ENCODE assay signal across 12 cellular contexts in genomic region chr1:15678578-15678977, GRCh38. TPM values are rescaled to one million over a fixed set of nuclear protein-coding genes. Genes with fewer than 3 reads are reported as not detected.
DNase-seq lines count a peak whose midpoint lies in the region; ATAC-seq and TF ChIP-seq lines count a peak whose summit lies in the region.
"Had no signal": no experiment of that assay in that cellular context is flagged by ENCODE, and none has a peak within 500 bp of the region (broad histone marks: within the 10 kb centered on the region; RNA-seq: fewer than 3 reads in every experiment).

No MANE protein-coding gene starts in this region.

- peaks cover 34% of the 10 kb centered on the region for H3K4me1 Mint-ChIP-seq in MCF 10A (ENCODE audit: insufficient read depth, unreplicated experiment)

- no peaks in the 10 kb centered on the region for H3K27me3 ChIP-seq in breast epithelium
- H3K27me3 ChIP-seq in PC-9 (ENCODE audit: insufficient read depth, low read depth), result no peaks in the 10 kb centered on the region
- H3K27me3 ChIP-seq in fibroblast of lung (ENCODE audit: control insufficient read depth, insufficient read depth, low read length), result no peaks in the 10 kb centered on the region
- H3K27me3 ChIP-seq: adrenal gland had no signal

- no peaks in the 10 kb centered on the region for H3K9me3 ChIP-seq in breast epithelium
- H3K9me3 ChIP-seq in PC-9 (ENCODE audit: insufficient read depth, low read depth), result no peaks in the 10 kb centered on the region
- H3K9me3 ChIP-seq in fibroblast of lung (ENCODE audit: control insufficient read depth, insufficient read depth, low read depth, low read length), result no peaks in the 10 kb centered on the region
- H3K9me3 ChIP-seq: adrenal gland had no signal

- TF ChIP-seq CTCF in MCF 10A (IDR thresholded peaks at IDR 0.05; ENCODE audit: unreplicated experiment), result no peak
- TF ChIP-seq CTCF in breast epithelium (IDR thresholded peaks at IDR 0.05), result no peak
- TF ChIP-seq CTCF in PC-9 (conservative IDR thresholded peaks at IDR 0.05), result no peak
- no peak for TF ChIP-seq CTCF in fibroblast of lung (conservative IDR thresholded peaks at IDR 0.05 in 1 of 2, IDR thresholded peaks at IDR 0.05 in 1 of 2; ENCODE audit: low read depth in 1 of 2, low read length in 2 of 2)

- H2AFZ ChIP-seq in PC-9 (no peak overlapping the region), fibroblast of lung (ENCODE audit: low read length) (no peak overlapping the region)

- no peak overlapping the region for H3K9ac ChIP-seq in fibroblast of lung (ENCODE audit: insufficient read depth, low read length)
- H3K9ac ChIP-seq: KMS-11 had no signal

- CTCF ChIA-PET in MCF 10A (lab: Yijun Ruan, JAX), result interaction anchor here (0.6 to 2.5 kb wide), 2 partner anchors 25 to 44 kb away, joined by 4 to 7 read pairs; no protein-coding TSS in a partner anchor
- CTCF ChIA-PET in PC-9 (lab: Charles Lee), result no interaction called here

- H3K79me2 ChIP-seq in PC-9 (ENCODE audit: low read depth) (no peaks in the 10 kb centered on the region; the same call in 1 of the 2 replicates), fibroblast of lung (ENCODE audit: control insufficient read depth, insufficient read depth, low read length) (no peaks in the 10 kb centered on the region)

- H3K36me3 Mint-ChIP-seq in MCF 10A (ENCODE audit: insufficient read depth, unreplicated experiment), result no peaks in the 10 kb centered on the region
- H3K36me3 Mint-ChIP-seq: T-cell had no signal

- H3K9me3 Mint-ChIP-seq in MCF 10A (ENCODE audit: unreplicated experiment), result no peaks in the 10 kb centered on the region
- H3K9me3 Mint-ChIP-seq: T-cell had no signal

- H3K4me1 ChIP-seq in breast epithelium (peaks cover 0 to 3% of the 10 kb centered on the region in 2 donors), PC-9 (replicated peaks; ENCODE audit: insufficient read depth) (peaks cover 50% of the 10 kb centered on the region), fibroblast of lung (ENCODE audit: control insufficient read depth, extremely low read depth, insufficient read depth, low read length) (peaks cover 14% of the 10 kb centered on the region)

- TF ChIP-seq POLR2A in breast epithelium (IDR thresholded peaks at IDR 0.05), result no peak

- no TSS peak for BruUV-seq in MCF 10A (replicated peaks; lab: Mats Ljungman, UMichigan)
- no TSS peak for BruUV-seq in PC-9 (replicated peaks; lab: Mats Ljungman, UMichigan)

- peak; percentile 51 for DNase-seq in MCF 10A (ENCODE audit: unreplicated experiment)
- DNase-seq in breast epithelium (ENCODE audit: low spot score in 2 of 2), result no peak
- DNase-seq in PC-9, result peak; percentile 67 to 84
- DNase-seq in fibroblast of lung (ENCODE audit: low read depth in 2 of 2), result peak; percentile 41 to 89
- no peak for DNase-seq in anterior cingulate cortex (lab: John Stamatoyannopoulos, UW)
- DNase-seq: stimulated activated CD4-positive, alpha-beta T cell treated with anti-CD3 and anti-CD28 coated beads, Interleukin-4, amount 100 ng/mL, for 4 hours; T-cell had no signal

- H3K4me2 ChIP-seq in PC-9, result no peak overlapping the region
- H3K4me2 ChIP-seq in fibroblast of lung (ENCODE audit: extremely low read depth, insufficient read depth, low read length), result no peak overlapping the region
- H3K4me2 ChIP-seq: KMS-11 had no signal

- H3K36me3 ChIP-seq in breast epithelium (no peaks in the 10 kb centered on the region), PC-9 (ENCODE audit: low read depth) (no peaks in the 10 kb centered on the region), fibroblast of lung (ENCODE audit: control insufficient read depth, insufficient read depth, low read length) (no peaks in the 10 kb centered on the region)
- H3K36me3 ChIP-seq: adrenal gland had no signal

- no peaks in the 10 kb centered on the region for H4K20me1 ChIP-seq in PC-9 (ENCODE audit: insufficient read depth)
- no peaks in the 10 kb centered on the region for H4K20me1 ChIP-seq in fibroblast of lung (ENCODE audit: control insufficient read depth, extremely low read depth, insufficient read depth, low read length)

- intact Hi-C loops in MCF 10A (cut with micrococcal nuclease), result no loop called here
- intact Hi-C loops in breast epithelium (cut with DNase I; ENCODE audit: low total_unique reads), result no loop called here
- intact Hi-C loops in PC-9 (cut with micrococcal nuclease; ENCODE audit: unreplicated experiment), result no loop called here

- H3K27ac ChIP-seq in breast epithelium (no peak overlapping the region), PC-9 (peak overlapping the region; percentile 49), fibroblast of lung (ENCODE audit: insufficient read depth, low read length) (no peak overlapping the region)
- H3K27ac ChIP-seq: adrenal gland, KMS-11 had no signal

- H3K27me3 Mint-ChIP-seq in MCF 10A (ENCODE audit: insufficient read depth, unreplicated experiment), result no peaks in the 10 kb centered on the region
- H3K27me3 Mint-ChIP-seq: T-cell had no signal

- POLR2A ChIA-PET in MCF 10A (lab: Yijun Ruan, JAX), result interaction anchor here (0.7 to 5.5 kb wide), 6 partner anchors 11 to 397 kb away, joined by 3 to 78 read pairs (median 4); partner anchors contain the start of gene DDI2
- POLR2A ChIA-PET in PC-9 (lab: Charles Lee; ENCODE audit: unreplicated experiment), result interaction anchor here (0.6 to 1.0 kb wide), 2 partner anchors 21 to 152 kb away, joined by 4 to 9 read pairs; partner anchors contain the start of gene DNAJC16

- no peaks in the 10 kb centered on the region for H3K9me2 ChIP-seq in PC-9 (ENCODE audit: insufficient read depth)

- H3K27ac Mint-ChIP-seq in MCF 10A (ENCODE audit: low read depth, unreplicated experiment), result no peak overlapping the region
- H3K27ac Mint-ChIP-seq: T-cell had no signal

- H3K4me3 ChIP-seq in breast epithelium (no peak overlapping the region), PC-9 (no peak overlapping the region), fibroblast of lung (replicated peaks in 1 of 4; ENCODE audit: control extremely low read depth in 1 of 4, insufficient read depth in 1 of 4, low read depth in 3 of 4, low read length in 4 of 4) (no peak overlapping the region)
- H3K4me3 ChIP-seq: adrenal gland had no signal

- H3F3A ChIP-seq in PC-9 (ENCODE audit: insufficient read depth, low read depth), result peaks cover 42% of the 10 kb centered on the region

- H3K4me3 Mint-ChIP-seq in MCF 10A (ENCODE audit: unreplicated experiment), result no peak overlapping the region
- H3K4me3 Mint-ChIP-seq: T-cell had no signal

- ATAC-seq in HG02610 (IDR thresholded peaks at IDR 0.05; ENCODE audit: unreplicated experiment) (no peak), GM18498 (IDR thresholded peaks at IDR 0.05; ENCODE audit: unreplicated experiment) (no peak), HG03571 (IDR thresholded peaks at IDR 0.05; ENCODE audit: unreplicated experiment) (no peak)
- ATAC-seq: T-cell had no signal

RNA-seq across cellular contexts. Expression of gene PLEKHM2, which starts 5.5 kb away (rescaled TPM):
- total RNA-seq in MCF 10A (2022), result 51.5 and 65.8 TPM in 2 replicates
- total RNA-seq in breast epithelium, result 10 to 100 TPM; 29.7 to 56.5 (median 41.6) TPM
- total RNA-seq in PC-9 (2021), result 45.9 and 51.8 TPM in 2 replicates
- 79.4 and 94.6 TPM in 2 replicates for total RNA-seq in fibroblast of lung
- 27.3 and 32.3 TPM in 2 replicates for polyA plus RNA-seq in fibroblast of lung
- polyA plus RNA-seq in fibroblast of lung (2012), result 48.2 and 54.5 TPM in 2 replicates
- polyA minus RNA-seq in fibroblast of lung (ENCODE audit: low replicate concordance), result 142 and 147 TPM in 2 replicates

RNA-seq across cellular contexts. Expression of gene SLC25A34, which starts 57.5 kb away (rescaled TPM):
- total RNA-seq in MCF 10A (2022) (0.79 and 1.3 TPM in 2 replicates), breast epithelium (1 to 10 TPM; 1.0 to 1.8 (median 1.3) TPM), PC-9 (2021) (1.4 and 1.7 TPM in 2 replicates), fibroblast of lung (0.77 and 0.83 TPM in 2 replicates)
- polyA plus RNA-seq in fibroblast of lung, result 0.23 and 0.35 TPM in 2 replicates
- polyA plus RNA-seq in fibroblast of lung (2012), result 0.21 and 0.22 TPM in 2 replicates
- 0.11 TPM in 1 of 2 replicates, not detected in the other for polyA minus RNA-seq in fibroblast of lung (ENCODE audit: low replicate concordance)

Comparison
In these comparisons a context has a peak if more than half of its experiments do, and no peak if none do; other contexts are left out.
1. DNase-seq: peak in MCF 10A (single experiment), PC-9 (2 of 2) and fibroblast of lung (2 of 2); none in breast epithelium (0 of 2) and anterior cingulate cortex (0 of 58).